In genomic region chr7:123211545-123211944, GRCh38 we compare ENCODE assay signal across 26 cellular contexts. TPM values are rescaled to one million over a fixed set of nuclear protein-coding genes. Genes with fewer than 3 reads are reported as not detected.
A peak's percentile ranks its signal among the peaks of the same experiment; 100 is the strongest.
DNase-seq lines count a peak whose midpoint lies in the region; ATAC-seq lines count a peak whose summit lies in the region.
"Had no signal": no experiment of that assay in that cellular context is flagged by ENCODE, and none has a peak within 500 bp of the region (broad histone marks: within the 10 kb centered on the region; RNA-seq: fewer than 3 reads in every experiment).

No MANE protein-coding gene starts in this region.

- peaks cover 12% of the 10 kb centered on the region for H3K4me1 ChIP-seq in SJCRH30

- H3K27me3 ChIP-seq in SJCRH30, result no peaks in the 10 kb centered on the region
- H3K27me3 ChIP-seq: BE2C had no signal

- no peak overlapping the region for H3K27ac Mint-ChIP-seq in activated naive CD4-positive, alpha-beta T cell treated with anti-CD3 and anti-CD28 coated beads, Interleukin-2, amount 10 ng/mL, durations not matched to agents 7 days and 5 days
- H3K27ac Mint-ChIP-seq: CD14-positive monocyte; CD8-positive, alpha-beta memory T cell; T-helper 2 cell treated with Interferon-gamma antibody and Interleukin-4, amounts not matched to agents 5 μg/mL and 100 μg/mL, for 36 hours had no signal

- CTCF ChIA-PET in activated naive CD4-positive, alpha-beta T cell treated with anti-CD3 and anti-CD28 coated beads, Interleukin-2, amount 10 ng/mL, durations not matched to agents 7 days and 5 days (lab: Charles Lee), result no interaction called here

- peaks cover 20% of the 10 kb centered on the region; the same call in 1 of the 2 replicates for H3K9me3 ChIP-seq in SJCRH30 (replicated peaks)
- H3K9me3 ChIP-seq: BE2C had no signal

- H3K4me3 ChIP-seq in SJCRH30, result peak overlapping the region; percentile 41

- H3K27ac ChIP-seq in SJCRH30, result peak overlapping the region; percentile 63

- no peaks in the 10 kb centered on the region for H3K4me1 Mint-ChIP-seq in activated naive CD4-positive, alpha-beta T cell treated with anti-CD3 and anti-CD28 coated beads, Interleukin-2, amount 10 ng/mL, durations not matched to agents 7 days and 5 days
- H3K4me1 Mint-ChIP-seq: CD14-positive monocyte; CD8-positive, alpha-beta memory T cell had no signal

- no peaks in the 10 kb centered on the region for H3K36me3 Mint-ChIP-seq in activated naive CD4-positive, alpha-beta T cell treated with anti-CD3 and anti-CD28 coated beads, Interleukin-2, amount 10 ng/mL, durations not matched to agents 7 days and 5 days
- H3K36me3 Mint-ChIP-seq: CD14-positive monocyte; CD8-positive, alpha-beta memory T cell had no signal

- no peaks in the 10 kb centered on the region for H3K27me3 Mint-ChIP-seq in activated naive CD4-positive, alpha-beta T cell treated with anti-CD3 and anti-CD28 coated beads, Interleukin-2, amount 10 ng/mL, durations not matched to agents 7 days and 5 days
- H3K27me3 Mint-ChIP-seq: CD8-positive, alpha-beta memory T cell had no signal

- ATAC-seq in GM19023 (IDR thresholded peaks at IDR 0.05; ENCODE audit: unreplicated experiment) (peak; percentile 37), HG02852 (IDR thresholded peaks at IDR 0.05; ENCODE audit: unreplicated experiment) (peak; percentile 75)
- ATAC-seq: HCT116 had no signal

- no peaks in the 10 kb centered on the region for H3K36me3 ChIP-seq in SJCRH30
- H3K36me3 ChIP-seq: BE2C had no signal

- DNase-seq in SJCRH30, result peak in 1 of 2 experiments; percentile 18
- no peak for DNase-seq in pons (ENCODE audit: low spot score)
- DNase-seq in activated naive CD4-positive, alpha-beta T cell treated with anti-CD3 and anti-CD28 coated beads, Interleukin-2, amount 10 ng/mL, durations not matched to agents 7 days and 5 days, result no peak
- DNase-seq in iPS-NIHi11 (ENCODE audit: low spot score), result no peak
- DNase-seq in NCI-H82 treated with DMSO at 0.1 percent for 48 hours (lab: John Stamatoyannopoulos, UW; ENCODE audit: unreplicated experiment), result no peak
- DNase-seq: BE2C; CD8-positive, alpha-beta memory T cell; DMS153; DND-41; NCI-H1048; NCI-H1417; NCI-H1694; NCI-H2029 treated with DMSO at 0.1 percent for 48 hours; NCI-H446 treated with DMSO at 0.1 percent for 48 hours; NCI-H526; Right ventricle myocardium superior; RPMI8226; T-helper 1 cell had no signal

- H3K4me3 Mint-ChIP-seq in activated naive CD4-positive, alpha-beta T cell treated with anti-CD3 and anti-CD28 coated beads, Interleukin-2, amount 10 ng/mL, durations not matched to agents 7 days and 5 days, result no peak overlapping the region
- H3K4me3 Mint-ChIP-seq: CD14-positive monocyte; CD8-positive, alpha-beta memory T cell; T-helper 2 cell treated with Interferon-gamma antibody and Interleukin-4, amounts not matched to agents 5 μg/mL and 100 μg/mL, for 36 hours had no signal

- H3K9me3 Mint-ChIP-seq in activated naive CD4-positive, alpha-beta T cell treated with anti-CD3 and anti-CD28 coated beads, Interleukin-2, amount 10 ng/mL, durations not matched to agents 7 days and 5 days, result peaks cover 1% of the 10 kb centered on the region

RNA-seq across cellular contexts. Expression of gene SLC13A1, which starts 11.8 kb away (rescaled TPM):
- total RNA-seq in SJCRH30 (2014; rRNA removed; shearing (Covaris generic)), result 0.03 and 0.14 TPM in 2 replicates
- total RNA-seq: A673; CD8-positive, alpha-beta memory T cell; H4; HT-29; Right ventricle myocardium superior had no signal
